Comparison of ENCODE assay signal across 1 cellular context in genomic region chr9:136445799-136446198, GRCh38.
TF ChIP-seq lines count a peak whose summit lies in the region.

No MANE protein-coding gene starts in this region.

TF ChIP-seq in IMR-90, 13 proteins besides CTCF, POLR2A, EP300 and RAD21:
- TF ChIP-seq RFX5 (IDR thresholded peaks at IDR 0.05; ENCODE audit: low read depth, low read length), result no peak
- TF ChIP-seq MXI1 (IDR thresholded peaks at IDR 0.05; ENCODE audit: borderline replicate concordance, low read depth, low read length), result no peak
- no peak for TF ChIP-seq CHD1 (IDR thresholded peaks at IDR 0.05; ENCODE audit: low read depth, low read length)
- TF ChIP-seq, protein P1, sequence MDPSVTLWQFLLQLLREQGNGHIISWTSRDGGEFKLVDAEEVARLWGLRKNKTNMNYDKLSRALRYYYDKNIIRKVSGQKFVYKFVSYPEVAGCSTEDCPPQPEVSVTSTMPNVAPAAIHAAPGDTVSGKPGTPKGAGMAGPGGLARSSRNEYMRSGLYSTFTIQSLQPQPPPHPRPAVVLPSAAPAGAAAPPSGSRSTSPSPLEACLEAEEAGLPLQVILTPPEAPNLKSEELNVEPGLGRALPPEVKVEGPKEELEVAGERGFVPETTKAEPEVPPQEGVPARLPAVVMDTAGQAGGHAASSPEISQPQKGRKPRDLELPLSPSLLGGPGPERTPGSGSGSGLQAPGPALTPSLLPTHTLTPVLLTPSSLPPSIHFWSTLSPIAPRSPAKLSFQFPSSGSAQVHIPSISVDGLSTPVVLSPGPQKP (IDR thresholded peaks at IDR 0.05; ENCODE audit: borderline replicate concordance, low read depth, low read length), result no peak
